In genomic region chr6:41560440-41561192, GRCh38 we compare ENCODE assay signal across 9 cellular contexts. TPM values are rescaled to one million over a fixed set of nuclear protein-coding genes. Genes with fewer than 3 reads are reported as not detected.
DNase-seq lines count a peak whose midpoint lies in the region; ATAC-seq and TF ChIP-seq lines count a peak whose summit lies in the region.
"Had no signal": no experiment of that assay in that cellular context is flagged by ENCODE, and none has a peak within 500 bp of the region (broad histone marks: within the 10 kb centered on the region; RNA-seq: fewer than 3 reads in every experiment).

No MANE protein-coding gene starts in this region.

- peaks cover under 1% of the 10 kb centered on the region for H3K36me3 Mint-ChIP-seq in activated CD8-positive, alpha-beta T cell treated with anti-CD3 and anti-CD28 coated beads, Interleukin-2, amount 10 ng/mL, durations not matched to agents 7 days and 5 days (ENCODE audit: low read depth)
- H3K36me3 Mint-ChIP-seq in nephron (ENCODE audit: low read depth), result peaks cover 28% of the 10 kb centered on the region

- no peak overlapping the region for H3K27ac ChIP-seq in stomach smooth muscle (ENCODE audit: low read length)
- no peak overlapping the region for H3K27ac ChIP-seq in SJCRH30
- H3K27ac ChIP-seq: SJSA1 had no signal

- no peak for TF ChIP-seq CTCF in nephron (IDR thresholded peaks at IDR 0.05; ENCODE audit: unreplicated experiment in 3 of 3)

- H3K4me1 ChIP-seq in endocrine pancreas (ENCODE audit: control insufficient read depth, insufficient read depth, low read length), result peaks cover 16% of the 10 kb centered on the region
- H3K4me1 ChIP-seq in stomach smooth muscle (ENCODE audit: control insufficient read depth, insufficient read depth, low read length), result peaks cover 5% of the 10 kb centered on the region
- H3K4me1 ChIP-seq in SJCRH30, result peaks cover 7% of the 10 kb centered on the region; the same call in 1 of the 2 replicates
- H3K4me1 ChIP-seq: SJSA1 had no signal

- peak overlapping the region; percentile 80 for H3K4me3 Mint-ChIP-seq in activated CD8-positive, alpha-beta T cell treated with anti-CD3 and anti-CD28 coated beads, Interleukin-2, amount 10 ng/mL, durations not matched to agents 7 days and 5 days
- H3K4me3 Mint-ChIP-seq in nephron, result peak overlapping the region; percentile 59 to 78 (median 63)

- peaks cover 47% of the 10 kb centered on the region for H3K27me3 Mint-ChIP-seq in activated CD8-positive, alpha-beta T cell treated with anti-CD3 and anti-CD28 coated beads, Interleukin-2, amount 10 ng/mL, durations not matched to agents 7 days and 5 days (ENCODE audit: low read depth)
- peaks cover 5% of the 10 kb centered on the region for H3K27me3 Mint-ChIP-seq in nephron (ENCODE audit: low read depth)

- peak; percentile 25 for TF ChIP-seq POLR2A in GM19193 (IDR thresholded peaks at IDR 0.05; ENCODE audit: extremely low read depth, insufficient read depth, insufficient read length)

- no peaks in the 10 kb centered on the region for H3K9me3 ChIP-seq in endocrine pancreas (ENCODE audit: control insufficient read depth, low read length)
- no peaks in the 10 kb centered on the region for H3K9me3 ChIP-seq in stomach smooth muscle (ENCODE audit: control insufficient read depth in 2 of 2, low read length in 2 of 2)
- no peaks in the 10 kb centered on the region for H3K9me3 ChIP-seq in SJCRH30 (replicated peaks)
- H3K9me3 ChIP-seq: SJSA1 had no signal

- peak overlapping the region; percentile 86 for H3K27ac Mint-ChIP-seq in activated CD8-positive, alpha-beta T cell treated with anti-CD3 and anti-CD28 coated beads, Interleukin-2, amount 10 ng/mL, durations not matched to agents 7 days and 5 days
- H3K27ac Mint-ChIP-seq in nephron, result no peak overlapping the region

- ATAC-seq in activated CD8-positive, alpha-beta T cell treated with anti-CD3 and anti-CD28 coated beads, Interleukin-2, amount 10 ng/mL, durations not matched to agents 7 days and 5 days, result peak; percentile 94

- H3K36me3 ChIP-seq in endocrine pancreas (ENCODE audit: control insufficient read depth, insufficient read depth, low read length) (no peaks in the 10 kb centered on the region), stomach smooth muscle (ENCODE audit: control insufficient read depth in 2 of 2, insufficient read depth in 2 of 2, low read length in 2 of 2) (peaks cover 2 to 5% of the 10 kb centered on the region in 2 donors), SJCRH30 (peaks cover 2% of the 10 kb centered on the region)

- H3K9me3 Mint-ChIP-seq in activated CD8-positive, alpha-beta T cell treated with anti-CD3 and anti-CD28 coated beads, Interleukin-2, amount 10 ng/mL, durations not matched to agents 7 days and 5 days (ENCODE audit: insufficient read depth), result no peaks in the 10 kb centered on the region
- H3K9me3 Mint-ChIP-seq in nephron, result no peaks in the 10 kb centered on the region

- no peaks in the 10 kb centered on the region for H3K27me3 ChIP-seq in endocrine pancreas (ENCODE audit: control insufficient read depth, insufficient read depth, low read length)
- H3K27me3 ChIP-seq in stomach smooth muscle (ENCODE audit: control insufficient read depth in 1 of 2, insufficient read depth in 2 of 2, low read length in 2 of 2), result no peaks in the 10 kb centered on the region
- no peaks in the 10 kb centered on the region for H3K27me3 ChIP-seq in SJCRH30
- H3K27me3 ChIP-seq: SJSA1 had no signal

- peaks cover 29% of the 10 kb centered on the region for H3K4me1 Mint-ChIP-seq in activated CD8-positive, alpha-beta T cell treated with anti-CD3 and anti-CD28 coated beads, Interleukin-2, amount 10 ng/mL, durations not matched to agents 7 days and 5 days (ENCODE audit: low read depth)
- H3K4me1 Mint-ChIP-seq in nephron, result peaks cover 33% of the 10 kb centered on the region

- peak overlapping the region; percentile 30 for H3K9ac ChIP-seq in endocrine pancreas (ENCODE audit: control insufficient read depth, insufficient read depth, low read length)
- H3K9ac ChIP-seq in stomach smooth muscle (ENCODE audit: low read length in 2 of 2), result peak overlapping the region; percentile 42 to 65

- DNase-seq in HPDE6-E6E7 (ENCODE audit: extremely low spot score) (peak; percentile 61), SJCRH30 (no peak), COLO829 (ENCODE audit: low spot score) (no peak)
- DNase-seq in activated CD8-positive, alpha-beta T cell treated with anti-CD3 and anti-CD28 coated beads, Interleukin-2, amount 10 ng/mL, durations not matched to agents 7 days and 5 days, result peak; percentile 94

- POLR2A ChIA-PET in activated CD8-positive, alpha-beta T cell treated with anti-CD3 and anti-CD28 coated beads, Interleukin-2, amount 10 ng/mL, durations not matched to agents 7 days and 5 days (lab: Charles Lee), result no interaction called here

- CTCF ChIA-PET in activated CD8-positive, alpha-beta T cell treated with anti-CD3 and anti-CD28 coated beads, Interleukin-2, amount 10 ng/mL, durations not matched to agents 7 days and 5 days (lab: Charles Lee), result no interaction called here

- H3K4me3 ChIP-seq in endocrine pancreas (ENCODE audit: control insufficient read depth, insufficient read depth, low read length) (peak overlapping the region; percentile 11), stomach smooth muscle (ENCODE audit: low read length in 2 of 2) (peak overlapping the region; percentile 64 to 77), SJCRH30 (no peak overlapping the region)
- H3K4me3 ChIP-seq: SJSA1 had no signal

RNA-seq across cellular contexts. Expression of gene FOXP4, which starts 14.4 kb away (rescaled TPM):
- total RNA-seq in activated CD8-positive, alpha-beta T cell treated with anti-CD3 and anti-CD28 coated beads, Interleukin-2, amount 10 ng/mL, durations not matched to agents 7 days and 5 days, result 1 to 10 TPM; 6.7 to 7.1 TPM
- total RNA-seq in SJCRH30 (2014; rRNA removed; shearing (Covaris generic)), result 9.2 and 10.3 TPM in 2 replicates

Comparison
In these comparisons a context has a peak if more than half of its experiments do, and no peak if none do; other contexts are left out.
1. DNase-seq: peak in HPDE6-E6E7 (single experiment) and activated CD8-positive, alpha-beta T cell treated with anti-CD3 and anti-CD28 coated beads, Interleukin-2, amount 10 ng/mL, durations not matched to agents 7 days and 5 days (single experiment); none in SJCRH30 (0 of 2) and COLO829 (single experiment).